Comparison of ENCODE assay signal across 2 cellular contexts in the genomic region with DNA sequence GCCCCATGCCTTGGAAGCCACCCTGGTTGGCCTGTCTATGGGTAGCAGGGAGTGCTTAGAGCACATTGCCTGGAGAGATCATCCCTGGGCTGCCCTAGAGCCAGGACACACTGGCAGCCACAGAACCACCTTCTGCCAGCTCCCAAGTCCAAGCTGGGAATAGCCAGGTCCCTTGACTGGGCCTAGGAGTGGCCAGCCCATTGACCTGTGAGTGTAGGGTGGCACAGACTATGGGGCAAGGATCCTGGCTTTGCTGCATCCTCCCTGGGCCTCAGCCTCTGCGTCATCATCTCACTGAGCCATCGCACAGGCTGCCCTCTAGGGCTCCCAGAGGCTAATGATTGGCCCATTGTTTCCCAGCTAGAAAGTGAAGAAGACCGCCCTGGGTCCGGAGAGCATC.
TF ChIP-seq lines count a peak whose summit lies in the region.

No MANE protein-coding gene starts in this region.

TF ChIP-seq in GM23338, 12 proteins besides CTCF, POLR2A, EP300 and RAD21 (continues in another document):
- TF ChIP-seq CREB1 (CRISPR knock-in tag; IDR thresholded peaks at IDR 0.05; ENCODE audit: low read depth), result no peak
- TF ChIP-seq POLR2AphosphoS5 (IDR thresholded peaks at IDR 0.05; ENCODE audit: low read depth), result no peak
- no peak for TF ChIP-seq ZNF114 (CRISPR knock-in tag; IDR thresholded peaks at IDR 0.05)
- TF ChIP-seq, protein P1, sequence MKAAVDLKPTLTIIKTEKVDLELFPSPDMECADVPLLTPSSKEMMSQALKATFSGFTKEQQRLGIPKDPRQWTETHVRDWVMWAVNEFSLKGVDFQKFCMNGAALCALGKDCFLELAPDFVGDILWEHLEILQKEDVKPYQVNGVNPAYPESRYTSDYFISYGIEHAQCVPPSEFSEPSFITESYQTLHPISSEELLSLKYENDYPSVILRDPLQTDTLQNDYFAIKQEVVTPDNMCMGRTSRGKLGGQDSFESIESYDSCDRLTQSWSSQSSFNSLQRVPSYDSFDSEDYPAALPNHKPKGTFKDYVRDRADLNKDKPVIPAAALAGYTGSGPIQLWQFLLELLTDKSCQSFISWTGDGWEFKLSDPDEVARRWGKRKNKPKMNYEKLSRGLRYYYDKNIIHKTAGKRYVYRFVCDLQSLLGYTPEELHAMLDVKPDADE (IDR thresholded peaks at IDR 0.05), result no peak
- TF ChIP-seq ZNF331 (CRISPR knock-in tag; IDR thresholded peaks at IDR 0.05; ENCODE audit: low read depth), result no peak
- TF ChIP-seq EZH2phosphoT487 (IDR thresholded peaks at IDR 0.05; ENCODE audit: unreplicated experiment), result no peak
- no peak for TF ChIP-seq JUNB (IDR thresholded peaks at IDR 0.05; ENCODE audit: unreplicated experiment)
- no peak for TF ChIP-seq EZH2 (IDR thresholded peaks at IDR 0.05; ENCODE audit: low read depth, unreplicated experiment)
- TF ChIP-seq, protein P2, sequence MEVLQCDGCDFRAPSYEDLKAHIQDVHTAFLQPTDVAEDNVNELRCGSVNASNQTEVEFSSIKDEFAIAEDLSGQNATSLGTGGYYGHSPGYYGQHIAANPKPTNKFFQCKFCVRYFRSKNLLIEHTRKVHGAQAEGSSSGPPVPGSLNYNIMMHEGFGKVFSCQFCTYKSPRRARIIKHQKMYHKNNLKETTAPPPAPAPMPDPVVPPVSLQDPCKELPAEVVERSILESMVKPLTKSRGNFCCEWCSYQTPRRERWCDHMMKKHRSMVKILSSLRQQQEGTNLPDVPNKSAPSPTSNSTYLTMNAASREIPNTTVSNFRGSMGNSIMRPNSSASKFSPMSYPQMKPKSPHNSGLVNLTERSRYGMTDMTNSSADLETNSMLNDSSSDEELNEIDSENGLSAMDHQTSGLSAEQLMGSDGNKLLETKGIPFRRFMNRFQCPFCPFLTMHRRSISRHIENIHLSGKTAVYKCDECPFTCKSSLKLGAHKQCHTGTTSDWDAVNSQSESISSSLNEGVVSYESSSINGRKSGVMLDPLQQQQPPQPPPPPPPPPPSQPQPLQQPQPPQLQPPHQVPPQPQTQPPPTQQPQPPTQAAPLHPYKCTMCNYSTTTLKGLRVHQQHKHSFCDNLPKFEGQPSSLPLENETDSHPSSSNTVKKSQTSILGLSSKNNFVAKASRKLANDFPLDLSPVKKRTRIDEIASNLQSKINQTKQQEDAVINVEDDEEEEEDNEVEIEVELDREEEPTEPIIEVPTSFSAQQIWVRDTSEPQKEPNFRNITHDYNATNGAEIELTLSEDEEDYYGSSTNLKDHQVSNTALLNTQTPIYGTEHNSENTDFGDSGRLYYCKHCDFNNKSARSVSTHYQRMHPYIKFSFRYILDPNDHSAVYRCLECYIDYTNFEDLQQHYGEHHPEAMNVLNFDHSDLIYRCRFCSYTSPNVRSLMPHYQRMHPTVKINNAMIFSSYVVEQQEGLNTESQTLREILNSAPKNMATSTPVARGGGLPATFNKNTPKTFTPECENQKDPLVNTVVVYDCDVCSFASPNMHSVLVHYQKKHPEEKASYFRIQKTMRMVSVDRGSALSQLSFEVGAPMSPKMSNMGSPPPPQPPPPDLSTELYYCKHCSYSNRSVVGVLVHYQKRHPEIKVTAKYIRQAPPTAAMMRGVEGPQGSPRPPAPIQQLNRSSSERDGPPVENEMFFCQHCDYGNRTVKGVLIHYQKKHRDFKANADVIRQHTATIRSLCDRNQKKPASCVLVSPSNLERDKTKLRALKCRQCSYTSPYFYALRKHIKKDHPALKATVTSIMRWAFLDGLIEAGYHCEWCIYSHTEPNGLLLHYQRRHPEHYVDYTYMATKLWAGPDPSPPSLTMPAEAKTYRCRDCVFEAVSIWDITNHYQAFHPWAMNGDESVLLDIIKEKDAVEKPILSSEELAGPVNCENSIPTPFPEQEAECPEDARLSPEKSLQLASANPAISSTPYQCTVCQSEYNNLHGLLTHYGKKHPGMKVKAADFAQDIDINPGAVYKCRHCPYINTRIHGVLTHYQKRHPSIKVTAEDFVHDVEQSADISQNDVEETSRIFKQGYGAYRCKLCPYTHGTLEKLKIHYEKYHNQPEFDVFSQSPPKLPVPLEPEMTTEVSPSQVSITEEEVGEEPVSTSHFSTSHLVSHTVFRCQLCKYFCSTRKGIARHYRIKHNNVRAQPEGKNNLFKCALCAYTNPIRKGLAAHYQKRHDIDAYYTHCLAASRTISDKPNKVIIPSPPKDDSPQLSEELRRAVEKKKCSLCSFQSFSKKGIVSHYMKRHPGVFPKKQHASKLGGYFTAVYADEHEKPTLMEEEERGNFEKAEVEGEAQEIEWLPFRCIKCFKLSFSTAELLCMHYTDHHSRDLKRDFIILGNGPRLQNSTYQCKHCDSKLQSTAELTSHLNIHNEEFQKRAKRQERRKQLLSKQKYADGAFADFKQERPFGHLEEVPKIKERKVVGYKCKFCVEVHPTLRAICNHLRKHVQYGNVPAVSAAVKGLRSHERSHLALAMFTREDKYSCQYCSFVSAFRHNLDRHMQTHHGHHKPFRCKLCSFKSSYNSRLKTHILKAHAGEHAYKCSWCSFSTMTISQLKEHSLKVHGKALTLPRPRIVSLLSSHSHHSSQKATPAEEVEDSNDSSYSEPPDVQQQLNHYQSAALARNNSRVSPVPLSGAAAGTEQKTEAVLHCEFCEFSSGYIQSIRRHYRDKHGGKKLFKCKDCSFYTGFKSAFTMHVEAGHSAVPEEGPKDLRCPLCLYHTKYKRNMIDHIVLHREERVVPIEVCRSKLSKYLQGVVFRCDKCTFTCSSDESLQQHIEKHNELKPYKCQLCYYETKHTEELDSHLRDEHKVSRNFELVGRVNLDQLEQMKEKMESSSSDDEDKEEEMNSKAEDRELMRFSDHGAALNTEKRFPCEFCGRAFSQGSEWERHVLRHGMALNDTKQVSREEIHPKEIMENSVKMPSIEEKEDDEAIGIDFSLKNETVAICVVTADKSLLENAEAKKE (CRISPR knock-in tag; IDR thresholded peaks at IDR 0.05), result no peak
- TF ChIP-seq STAT1 (IDR thresholded peaks at IDR 0.05; ENCODE audit: unreplicated experiment), result no peak
- TF ChIP-seq NANOG (IDR thresholded peaks at IDR 0.05; ENCODE audit: borderline replicate concordance), result no peak

TF ChIP-seq in HepG2, 621 proteins besides CTCF, POLR2A, EP300 and RAD21:
- no peak for TF ChIP-seq NBN (conservative IDR thresholded peaks at IDR 0.05)
- no peak for TF ChIP-seq AHR (CRISPR knock-in tag; IDR thresholded peaks at IDR 0.05)
- TF ChIP-seq RFX5 (IDR thresholded peaks at IDR 0.05; ENCODE audit: low read depth, low read length), result no peak
- no peak for TF ChIP-seq SALL2 (CRISPR knock-in tag; IDR thresholded peaks at IDR 0.05)
- TF ChIP-seq, protein P3, sequence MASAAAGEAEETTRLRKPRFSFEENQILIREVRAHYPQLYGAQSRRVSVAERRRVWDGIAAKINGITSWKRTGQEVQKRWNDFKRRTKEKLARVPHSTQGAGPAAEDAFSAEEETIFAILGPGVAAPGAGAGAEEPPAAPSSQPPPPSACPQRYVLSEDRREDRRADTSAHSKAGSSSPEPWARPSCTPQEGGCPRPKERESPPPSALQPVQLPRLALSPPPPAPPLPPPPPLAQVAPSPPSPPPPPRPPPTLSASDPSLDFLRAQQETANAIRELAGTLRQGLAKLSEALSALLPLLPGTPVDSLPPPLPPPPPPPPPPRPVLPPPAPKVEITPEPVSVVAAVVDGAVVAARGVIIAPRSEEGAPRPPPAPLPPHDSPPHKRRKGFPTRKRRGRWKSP (CRISPR knock-in tag; IDR thresholded peaks at IDR 0.05), result no peak
- TF ChIP-seq NFE2 (CRISPR knock-in tag; IDR thresholded peaks at IDR 0.05), result no peak
- no peak for TF ChIP-seq SUZ12 (IDR thresholded peaks at IDR 0.05; ENCODE audit: low read depth, low read length)
- TF ChIP-seq, protein P4, sequence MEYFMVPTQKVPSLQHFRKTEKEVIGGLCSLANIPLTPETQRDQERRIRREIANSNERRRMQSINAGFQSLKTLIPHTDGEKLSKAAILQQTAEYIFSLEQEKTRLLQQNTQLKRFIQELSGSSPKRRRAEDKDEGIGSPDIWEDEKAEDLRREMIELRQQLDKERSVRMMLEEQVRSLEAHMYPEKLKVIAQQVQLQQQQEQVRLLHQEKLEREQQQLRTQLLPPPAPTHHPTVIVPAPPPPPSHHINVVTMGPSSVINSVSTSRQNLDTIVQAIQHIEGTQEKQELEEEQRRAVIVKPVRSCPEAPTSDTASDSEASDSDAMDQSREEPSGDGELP (IDR thresholded peaks at IDR 0.05; ENCODE audit: borderline replicate concordance, low read depth), result no peak
- no peak for TF ChIP-seq SKI (IDR thresholded peaks at IDR 0.05; ENCODE audit: partially characterized antibody)
- no peak for TF ChIP-seq PHB2 (IDR thresholded peaks at IDR 0.05; ENCODE audit: partially characterized antibody)
- TF ChIP-seq, protein P5, sequence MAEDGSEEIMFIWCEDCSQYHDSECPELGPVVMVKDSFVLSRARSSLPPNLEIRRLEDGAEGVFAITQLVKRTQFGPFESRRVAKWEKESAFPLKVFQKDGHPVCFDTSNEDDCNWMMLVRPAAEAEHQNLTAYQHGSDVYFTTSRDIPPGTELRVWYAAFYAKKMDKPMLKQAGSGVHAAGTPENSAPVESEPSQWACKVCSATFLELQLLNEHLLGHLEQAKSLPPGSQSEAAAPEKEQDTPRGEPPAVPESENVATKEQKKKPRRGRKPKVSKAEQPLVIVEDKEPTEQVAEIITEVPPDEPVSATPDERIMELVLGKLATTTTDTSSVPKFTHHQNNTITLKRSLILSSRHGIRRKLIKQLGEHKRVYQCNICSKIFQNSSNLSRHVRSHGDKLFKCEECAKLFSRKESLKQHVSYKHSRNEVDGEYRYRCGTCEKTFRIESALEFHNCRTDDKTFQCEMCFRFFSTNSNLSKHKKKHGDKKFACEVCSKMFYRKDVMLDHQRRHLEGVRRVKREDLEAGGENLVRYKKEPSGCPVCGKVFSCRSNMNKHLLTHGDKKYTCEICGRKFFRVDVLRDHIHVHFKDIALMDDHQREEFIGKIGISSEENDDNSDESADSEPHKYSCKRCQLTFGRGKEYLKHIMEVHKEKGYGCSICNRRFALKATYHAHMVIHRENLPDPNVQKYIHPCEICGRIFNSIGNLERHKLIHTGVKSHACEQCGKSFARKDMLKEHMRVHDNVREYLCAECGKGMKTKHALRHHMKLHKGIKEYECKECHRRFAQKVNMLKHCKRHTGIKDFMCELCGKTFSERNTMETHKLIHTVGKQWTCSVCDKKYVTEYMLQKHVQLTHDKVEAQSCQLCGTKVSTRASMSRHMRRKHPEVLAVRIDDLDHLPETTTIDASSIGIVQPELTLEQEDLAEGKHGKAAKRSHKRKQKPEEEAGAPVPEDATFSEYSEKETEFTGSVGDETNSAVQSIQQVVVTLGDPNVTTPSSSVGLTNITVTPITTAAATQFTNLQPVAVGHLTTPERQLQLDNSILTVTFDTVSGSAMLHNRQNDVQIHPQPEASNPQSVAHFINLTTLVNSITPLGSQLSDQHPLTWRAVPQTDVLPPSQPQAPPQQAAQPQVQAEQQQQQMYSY (CRISPR knock-in tag; IDR thresholded peaks at IDR 0.05), result no peak
- TF ChIP-seq NFIC (IDR thresholded peaks at IDR 0.05; ENCODE audit: low read length), result no peak
- TF ChIP-seq ZNF543 (CRISPR knock-in tag; IDR thresholded peaks at IDR 0.05), result no peak
